In genomic region chr2:10876394-10876793, GRCh38 we compare ENCODE assay signal across 22 cellular contexts. TPM values are rescaled to one million over a fixed set of nuclear protein-coding genes. Genes with fewer than 3 reads are reported as not detected.
"Had no signal": no experiment of that assay in that cellular context is flagged by ENCODE, and none has a peak within 500 bp of the region (broad histone marks: within the 10 kb centered on the region; RNA-seq: fewer than 3 reads in every experiment).

No MANE protein-coding gene starts in this region.

- DNase-seq: activated CD4-positive, alpha-beta memory T cell treated with anti-CD3 and anti-CD28 coated beads, Interleukin-2, amount 10 ng/mL, durations not matched to agents 7 days and 5 days; activated CD8-positive, alpha-beta memory T cell treated with anti-CD3 and anti-CD28 coated beads, Interleukin-2, amount 50 U/mL, for 4 hours; activated naive CD4-positive, alpha-beta T cell; activated T-cell treated with anti-CD3 and anti-CD28 coated beads, Interleukin-2, amount 50 U/mL, for 72 hours; aorta; dorsolateral prefrontal cortex; mammary epithelial cell; occipital lobe; spleen; stimulated activated CD4-positive, alpha-beta T cell treated with anti-CD3 and anti-CD28 coated beads, Interleukin-2, amount 100 ng/mL, for 24 hours; stimulated activated naive B cell treated with anti-CD40 and anti-IgM and Interleukin-4, amounts not matched to agents 10 μg/mL and 1 μg/mL and 100 μg/mL, for 72 hours had no signal

- H3K27ac Mint-ChIP-seq: activated CD4-positive, alpha-beta memory T cell treated with anti-CD3 and anti-CD28 coated beads, Interleukin-2, amount 10 ng/mL, durations not matched to agents 7 days and 5 days; activated T-cell treated with anti-CD3 and anti-CD28 coated beads, Interleukin-2, amount 50 U/mL, for 72 hours; nephron; stimulated activated naive B cell treated with anti-CD40 and anti-IgM and Interleukin-4, amounts not matched to agents 10 μg/mL and 1 μg/mL and 100 μg/mL, for 72 hours had no signal

- H3K4me3 Mint-ChIP-seq: activated CD4-positive, alpha-beta memory T cell treated with anti-CD3 and anti-CD28 coated beads, Interleukin-2, amount 10 ng/mL, durations not matched to agents 7 days and 5 days; activated T-cell treated with anti-CD3 and anti-CD28 coated beads, Interleukin-2, amount 50 U/mL, for 72 hours; nephron; stimulated activated naive B cell treated with anti-CD40 and anti-IgM and Interleukin-4, amounts not matched to agents 10 μg/mL and 1 μg/mL and 100 μg/mL, for 72 hours had no signal

- ATAC-seq: activated T-cell treated with anti-CD3 and anti-CD28 coated beads, Interleukin-2, amount 50 U/mL, for 72 hours; sciatic nerve; stimulated activated naive B cell treated with anti-CD40 and anti-IgM and Interleukin-4, amounts not matched to agents 10 μg/mL and 1 μg/mL and 100 μg/mL, for 72 hours had no signal

- H3K4me1 Mint-ChIP-seq: activated CD4-positive, alpha-beta memory T cell treated with anti-CD3 and anti-CD28 coated beads, Interleukin-2, amount 10 ng/mL, durations not matched to agents 7 days and 5 days had no signal

- H3K27ac ChIP-seq: breast epithelium, esophagus muscularis mucosa, prostate gland, spleen, tibial nerve, VCaP had no signal

RNA-seq across cellular contexts. Expression of gene KCNF1, which starts 35.3 kb away (rescaled TPM):
- total RNA-seq: activated CD4-positive, alpha-beta memory T cell treated with anti-CD3 and anti-CD28 coated beads, Interleukin-2, amount 10 ng/mL, durations not matched to agents 7 days and 5 days; activated T-cell treated with anti-CD3 and anti-CD28 coated beads, Interleukin-2, amount 50 U/mL, for 72 hours; aorta; fibroblast of villous mesenchyme; mononuclear cell; subcutaneous adipose tissue; T-helper 2 cell treated with Interferon-gamma antibody and Interleukin-4, amounts not matched to agents 100 ng/mL and 5 ng/mL, for 36 hours had no signal
- polyA plus RNA-seq: aorta had no signal
